ENCODE assay signal across 1 cellular context in genomic region chr9:2489838-2490314, GRCh38.
A peak's percentile ranks its signal among the peaks of the same experiment; 100 is the strongest.
TF ChIP-seq lines count a peak whose summit lies in the region.

No MANE protein-coding gene starts in this region.

TF ChIP-seq in SK-N-SH treated with all-trans-retinoic acid at 6 μM for 48 hours, 23 proteins besides CTCF, POLR2A, EP300 and RAD21 (continued from another document):
- TF ChIP-seq PATZ1 (CRISPR knock-in tag; IDR thresholded peaks at IDR 0.05; ENCODE audit: borderline replicate concordance): no peak
- TF ChIP-seq ESRRG (CRISPR knock-in tag; IDR thresholded peaks at IDR 0.05): no peak
- TF ChIP-seq TCF4 (CRISPR knock-in tag; IDR thresholded peaks at IDR 0.05; ENCODE audit: borderline replicate concordance): peak; percentile 90; the same call in 1 of the 2 replicates
- TF ChIP-seq ISL1 (CRISPR knock-in tag; IDR thresholded peaks at IDR 0.05): peak; percentile 36
- no peak for TF ChIP-seq BACH2 (CRISPR knock-in tag; IDR thresholded peaks at IDR 0.05; ENCODE audit: borderline replicate concordance)
